Comparison of ENCODE assay signal across 8 cellular contexts in the genomic region with DNA sequence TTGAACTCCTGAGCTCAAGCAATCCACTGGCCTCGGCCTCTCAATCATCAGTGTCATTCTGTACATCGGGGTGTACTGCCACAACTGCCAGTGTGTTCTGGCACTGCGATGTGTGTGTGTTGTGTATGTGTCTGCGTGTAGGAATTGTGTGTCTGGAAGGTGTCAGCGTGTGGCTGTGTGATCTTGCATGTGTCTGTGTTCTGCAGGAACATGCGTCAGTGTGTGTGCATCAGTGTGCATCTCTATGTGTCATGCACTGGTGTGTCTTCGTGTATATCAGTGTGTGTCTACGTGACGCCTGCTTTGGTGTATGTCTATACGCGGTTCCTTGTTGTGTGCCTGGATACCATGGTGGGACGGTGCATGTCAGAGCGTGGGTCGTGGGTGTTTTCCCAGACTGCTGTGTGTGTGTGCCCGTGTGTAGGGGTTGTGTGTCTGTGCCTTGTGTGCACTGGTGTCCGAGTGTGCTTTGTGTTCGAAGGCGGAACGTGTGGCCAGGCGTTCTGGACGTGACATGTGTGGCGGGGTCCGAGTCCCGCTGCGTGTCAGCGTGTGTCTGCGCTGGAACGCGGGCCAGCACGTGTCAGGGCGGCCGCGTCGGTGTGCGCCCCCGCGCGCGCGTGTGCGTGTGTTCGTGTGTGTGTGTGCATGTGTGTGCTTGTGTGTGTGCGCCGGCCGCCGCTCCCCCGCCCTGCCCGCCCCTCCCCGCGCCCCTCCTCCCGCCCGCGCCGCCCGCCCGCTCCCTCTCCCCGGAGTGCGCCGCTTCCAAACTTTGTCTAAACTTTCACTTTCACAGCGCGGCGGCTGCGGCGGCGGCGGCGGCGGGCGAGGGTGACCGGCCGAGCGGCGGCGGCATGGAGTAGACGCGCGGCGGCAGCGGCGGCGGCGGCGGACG. TPM values are rescaled to one million over a fixed set of nuclear protein-coding genes. Genes with fewer than 3 reads are reported as not detected.
DNase-seq lines count a peak whose midpoint lies in the region; ATAC-seq, FAIRE-seq and TF ChIP-seq lines count a peak whose summit lies in the region.

A gene (plus strand): TSS at position 775 of the 895 bp plus-strand sequence. CDS start 363 bp downstream, outside the sequence.

- BruUV-seq in HepG2 (replicated peaks; lab: Mats Ljungman, UMichigan): no TSS peak

- DNase-seq in CD4-positive, alpha-beta T cell: peak; percentile 27 to 70 (median 46)
- peak; percentile 16 for DNase-seq in KG1 (lab: John Stamatoyannopoulos, UW)
- DNase-seq in activated CD4-positive, alpha-beta T cell treated with anti-CD3 and anti-CD28 coated beads, Interleukin-2, amount 10 ng/mL, durations not matched to agents 24 days and 14 days: peak; percentile 92
- DNase-seq in HepG2 (ENCODE audit: low spot score): peak; percentile 24
- peak; percentile 65 for DNase-seq in stimulated activated CD4-positive, alpha-beta T cell treated with anti-CD3 and anti-CD28 coated beads, Interleukin-4, amount 100 ng/mL, for 24 hours

- peaks cover 6% of the 10 kb centered on the region for H3K27me3 Mint-ChIP-seq in CD4-positive, alpha-beta T cell
- H3K27me3 Mint-ChIP-seq in activated CD4-positive, alpha-beta T cell treated with anti-CD3 and anti-CD28 coated beads, Interleukin-2, amount 10 ng/mL, durations not matched to agents 24 days and 14 days: peaks cover 43% of the 10 kb centered on the region
- H3K27me3 Mint-ChIP-seq in dendritic cell treated with granulocyte-macrophage colony-stimulating factor and Interleukin-4, amounts not matched to agents 40 ng/mL and 50 ng/mL, for 4 days: peaks cover 45% of the 10 kb centered on the region

- 36% methylated on average over 32 of the region's 84 CpGs for WGBS in HepG2 (ENCODE audit: low lambda C conversion rate)

- H3K4me3 ChIP-seq in HepG2 (replicated peaks in 1 of 3; ENCODE audit: insufficient read depth in 1 of 3, low read depth in 2 of 3, low read length in 3 of 3): peak within 1 kb of the TSS; percentile 79 to 96 (median 85); a peak in 5 of 6 replicates

- H3K4me3 Mint-ChIP-seq in CD4-positive, alpha-beta T cell: peak within 1 kb of the TSS; percentile 94
- peak within 1 kb of the TSS; percentile 86 for H3K4me3 Mint-ChIP-seq in activated CD4-positive, alpha-beta T cell treated with anti-CD3 and anti-CD28 coated beads, Interleukin-2, amount 10 ng/mL, durations not matched to agents 24 days and 14 days
- peak within 1 kb of the TSS; percentile 82 for H3K4me3 Mint-ChIP-seq in dendritic cell treated with granulocyte-macrophage colony-stimulating factor and Interleukin-4, amounts not matched to agents 40 ng/mL and 50 ng/mL, for 4 days

- H3K36me3 ChIP-seq in HepG2 (replicated peaks in 1 of 2; ENCODE audit: control insufficient read depth in 1 of 2, insufficient read depth in 2 of 2, low read length in 2 of 2): peaks cover 3 to 10% of the 10 kb centered on the region in 2 experiments; a peak in 4 of 5 replicates

- peak within 1 kb of the TSS; percentile 57 for H3K27ac Mint-ChIP-seq in CD4-positive, alpha-beta T cell
- H3K27ac Mint-ChIP-seq in activated CD4-positive, alpha-beta T cell treated with anti-CD3 and anti-CD28 coated beads, Interleukin-2, amount 10 ng/mL, durations not matched to agents 24 days and 14 days: peak within 1 kb of the TSS; percentile 80
- H3K27ac Mint-ChIP-seq in dendritic cell treated with granulocyte-macrophage colony-stimulating factor and Interleukin-4, amounts not matched to agents 40 ng/mL and 50 ng/mL, for 4 days: peak within 1 kb of the TSS; percentile 29

- no peak for FAIRE-seq in HepG2 (lab: Jason Lieb, UNC)

- TF ChIP-seq CTCF in CD4-positive, alpha-beta T cell (IDR thresholded peaks at IDR 0.05): no peak
- peak; percentile 10; the same call in 1 of the 2 replicates for TF ChIP-seq CTCF in HepG2 (CRISPR knock-in tag; IDR thresholded peaks at IDR 0.05)

- no peak for TF ChIP-seq EP300 in HepG2 (IDR thresholded peaks at IDR 0.05; ENCODE audit: low read depth in 2 of 2, low read length in 2 of 2)
- no peak for TF ChIP-seq EP300 in HepG2 (CRISPR knock-in tag; IDR thresholded peaks at IDR 0.05; ENCODE audit: borderline replicate concordance)

- peak within 1 kb of the TSS; percentile 98 for H3K4me2 ChIP-seq in HepG2 (ENCODE audit: low read depth, low read length)

- H3K4me1 Mint-ChIP-seq in CD4-positive, alpha-beta T cell (ENCODE audit: low read depth): peaks cover 10% of the 10 kb centered on the region
- H3K4me1 Mint-ChIP-seq in activated CD4-positive, alpha-beta T cell treated with anti-CD3 and anti-CD28 coated beads, Interleukin-2, amount 10 ng/mL, durations not matched to agents 24 days and 14 days: peaks cover 6% of the 10 kb centered on the region
- H3K4me1 Mint-ChIP-seq in dendritic cell treated with granulocyte-macrophage colony-stimulating factor and Interleukin-4, amounts not matched to agents 40 ng/mL and 50 ng/mL, for 4 days (ENCODE audit: low read depth): peaks cover 12% of the 10 kb centered on the region

- H3K9me3 Mint-ChIP-seq in CD4-positive, alpha-beta T cell: no peaks in the 10 kb centered on the region
- no peaks in the 10 kb centered on the region for H3K9me3 Mint-ChIP-seq in activated CD4-positive, alpha-beta T cell treated with anti-CD3 and anti-CD28 coated beads, Interleukin-2, amount 10 ng/mL, durations not matched to agents 24 days and 14 days
- H3K9me3 Mint-ChIP-seq in dendritic cell treated with granulocyte-macrophage colony-stimulating factor and Interleukin-4, amounts not matched to agents 40 ng/mL and 50 ng/mL, for 4 days: no peaks in the 10 kb centered on the region

- H3K27ac ChIP-seq in CD4-positive, alpha-beta T cell (ENCODE audit: low read depth, low read length): no peak within 1 kb of the TSS
- H3K27ac ChIP-seq in HepG2 (ENCODE audit: extremely low read length, insufficient read depth, low read length): peak within 1 kb of the TSS; percentile 58

- H3K36me3 Mint-ChIP-seq in CD4-positive, alpha-beta T cell (ENCODE audit: low read depth): peaks cover 4% of the 10 kb centered on the region
- H3K36me3 Mint-ChIP-seq in activated CD4-positive, alpha-beta T cell treated with anti-CD3 and anti-CD28 coated beads, Interleukin-2, amount 10 ng/mL, durations not matched to agents 24 days and 14 days (ENCODE audit: low read depth): no peaks in the 10 kb centered on the region
- peaks cover 4% of the 10 kb centered on the region for H3K36me3 Mint-ChIP-seq in dendritic cell treated with granulocyte-macrophage colony-stimulating factor and Interleukin-4, amounts not matched to agents 40 ng/mL and 50 ng/mL, for 4 days (ENCODE audit: low read depth)

- H3K27me3 ChIP-seq in CD4-positive, alpha-beta T cell (ENCODE audit: control insufficient read depth, insufficient read depth, low read length): no peaks in the 10 kb centered on the region
- no peaks in the 10 kb centered on the region for H3K27me3 ChIP-seq in HepG2 (ENCODE audit: control insufficient read depth in 1 of 2, insufficient read depth in 2 of 2, low read length in 2 of 2)

- in situ Hi-C loops in HepG2 (cut with HindIII; ENCODE audit: extremely low pct_ligation_motif_present, low pct_unique_long_range_greater_than_20kb): no loop called here

- no peak for TF ChIP-seq POLR2A in HepG2 (IDR thresholded peaks at IDR 0.05; ENCODE audit: insufficient read depth in 1 of 2, low read depth in 2 of 2, low read length in 2 of 2)

- peaks cover 3% of the 10 kb centered on the region; the same call in 1 of the 2 replicates for H4K20me1 ChIP-seq in HepG2 (ENCODE audit: insufficient read depth, low read length)

- POLR2A ChIA-PET in CD4-positive, alpha-beta T cell (lab: Charles Lee): no interaction called here
- POLR2A ChIA-PET in HepG2 (lab: Yijun Ruan, JAX): no interaction called here

- CTCF ChIA-PET in CD4-positive, alpha-beta T cell (lab: Charles Lee): no interaction called here
- CTCF ChIA-PET in HepG2 (lab: Yijun Ruan, JAX; ENCODE audit: low intra/inter-chr PET ratio, low total read pairs): no interaction called here

- peaks cover 32% of the 10 kb centered on the region for H3K4me1 ChIP-seq in HepG2 (ENCODE audit: insufficient read depth, low read length)

- peak within 1 kb of the TSS; percentile 78 for H3K9ac ChIP-seq in HepG2 (ENCODE audit: insufficient read depth, low read depth, low read length)

- peaks cover 23% of the 10 kb centered on the region for H3K79me2 ChIP-seq in HepG2 (ENCODE audit: insufficient read depth, low read length)

- H3K9me3 ChIP-seq in CD4-positive, alpha-beta T cell (ENCODE audit: control insufficient read depth, low read length): no peaks in the 10 kb centered on the region
- no peaks in the 10 kb centered on the region for H3K9me3 ChIP-seq in HepG2 (ENCODE audit: low read length)

- intact Hi-C loops in CD4-positive, alpha-beta T cell (cut with DNase I, micrococcal nuclease): no loop called here
- intact Hi-C loops in activated CD4-positive, alpha-beta T cell treated with anti-CD3 and anti-CD28 coated beads, Interleukin-2, amount 10 ng/mL, durations not matched to agents 24 days and 14 days (cut with micrococcal nuclease): loop anchor here (2.0 kb wide), 1 partner anchor 18 kb away; no protein-coding TSS in a partner anchor
- intact Hi-C loops in dendritic cell treated with granulocyte-macrophage colony-stimulating factor and Interleukin-4, amounts not matched to agents 40 ng/mL and 50 ng/mL, for 4 days (cut with micrococcal nuclease): no loop called here
- intact Hi-C loops in HepG2 (cut with micrococcal nuclease; ENCODE audit: unreplicated experiment): no loop called here

- H2AFZ ChIP-seq in HepG2 (ENCODE audit: low read length): no peak within 1 kb of the TSS

- TF ChIP-seq RAD21 in HepG2 (CRISPR knock-in tag; IDR thresholded peaks at IDR 0.05): no peak

- peak; percentile 68 for ATAC-seq in CD4-positive, alpha-beta T cell (ENCODE audit: poor library complexity)
- ATAC-seq in HepG2: peak; percentile 12; the same call in 1 of the 3 replicates
- ATAC-seq in GM21737 (IDR thresholded peaks at IDR 0.05; ENCODE audit: unreplicated experiment): no peak
- ATAC-seq in GM18861 (IDR thresholded peaks at IDR 0.05; ENCODE audit: unreplicated experiment): no peak

RNA-seq across cellular contexts. Expression of the gene that starts here (rescaled TPM):
- 1 to 10 TPM; 3.0 to 3.3 TPM for total RNA-seq in CD4-positive, alpha-beta T cell
- 8.3 and 10.4 TPM in 2 replicates for total RNA-seq in activated CD4-positive, alpha-beta T cell treated with anti-CD3 and anti-CD28 coated beads, Interleukin-2, amount 10 ng/mL, durations not matched to agents 24 days and 14 days
- total RNA-seq in HepG2 (2016; rRNA removed; fragmentation: Illumina TruSeq; extraction: Trizol): 5.4 and 5.6 TPM in 2 replicates
- 16.3 and 20.2 TPM in 2 replicates for total RNA-seq in HepG2 (2016; cell fraction: cytosol; rRNA removed; fragmentation: Illumina TruSeq; extraction: Trizol; ENCODE audit: low read depth)
- total RNA-seq in HepG2 (2016; cell fraction: insoluble cytoplasmic fraction; rRNA removed; fragmentation: Illumina TruSeq; extraction: Trizol): 4.6 and 4.7 TPM in 2 replicates
- 6.7 and 9.2 TPM in 2 replicates for total RNA-seq in HepG2 (2016; cell fraction: membrane; rRNA removed; fragmentation: Illumina TruSeq; extraction: Trizol)
- total RNA-seq in HepG2 (2016; cell fraction: nucleus; rRNA removed; fragmentation: Illumina TruSeq; extraction: Trizol): 4.9 and 6.0 TPM in 2 replicates
- 3.0 and 3.4 TPM in 2 replicates for polyA plus RNA-seq in HepG2 (2011; rRNA removed)
- polyA plus RNA-seq in HepG2 (2011; cell fraction: cytosol; rRNA removed): 1.4 and 1.6 TPM in 2 replicates
- 11.0 and 14.0 TPM in 2 replicates for polyA plus RNA-seq in HepG2 (2011; cell fraction: nucleus; rRNA removed)
- 9.0 and 12.2 TPM in 2 replicates for polyA plus RNA-seq in HepG2 (2012)
- 0.70 and 0.93 TPM in 2 replicates for polyA plus RNA-seq in HepG2 (2016; cell fraction: cytosol; fragmentation: Illumina TruSeq; extraction: Trizol; ENCODE audit: low read depth)
- 8.8 and 11.9 TPM in 2 replicates for polyA plus RNA-seq in HepG2 (2016; cell fraction: insoluble cytoplasmic fraction; fragmentation: Illumina TruSeq; extraction: Trizol; ENCODE audit: low read depth)
- 3.1 and 4.9 TPM in 2 replicates for polyA plus RNA-seq in HepG2 (2016; cell fraction: membrane; fragmentation: Illumina TruSeq; extraction: Trizol; ENCODE audit: low read depth)
- 14.6 and 14.7 TPM in 2 replicates for polyA plus RNA-seq in HepG2 (2016; cell fraction: nucleus; fragmentation: Illumina TruSeq; extraction: Trizol; ENCODE audit: insufficient read depth, low read depth)
- polyA minus RNA-seq in HepG2 (2011; rRNA and poly(A)+ RNA removed; ENCODE audit: low replicate concordance): 0.82 and 6.2 TPM in 2 replicates
- polyA minus RNA-seq in HepG2 (2011; cell fraction: cytosol; rRNA and poly(A)+ RNA removed): 5.0 and 6.2 TPM in 2 replicates
- polyA minus RNA-seq in HepG2 (2011; cell fraction: nucleus; rRNA and poly(A)+ RNA removed): 6.8 and 7.7 TPM in 2 replicates

Comparison
In these comparisons a context has a peak if more than half of its experiments do, and no peak if none do; other contexts are left out.
1. ATAC-seq: peak in CD4-positive, alpha-beta T cell (single experiment) and HepG2 (single experiment); none in GM21737 (single experiment) and GM18861 (single experiment).
2. DNase-seq: peak in every context shown above with its lines; median percentile 92 in activated CD4-positive, alpha-beta T cell treated with anti-CD3 and anti-CD28 coated beads, Interleukin-2, amount 10 ng/mL, durations not matched to agents 24 days and 14 days; 65 in stimulated activated CD4-positive, alpha-beta T cell treated with anti-CD3 and anti-CD28 coated beads, Interleukin-4, amount 100 ng/mL, for 24 hours; 46 in CD4-positive, alpha-beta T cell; 24 in HepG2; 16 in KG1.
3. H3K27ac Mint-ChIP-seq: peak in every context shown above with its lines; median percentile 80 in activated CD4-positive, alpha-beta T cell treated with anti-CD3 and anti-CD28 coated beads, Interleukin-2, amount 10 ng/mL, durations not matched to agents 24 days and 14 days; 57 in CD4-positive, alpha-beta T cell; 29 in dendritic cell treated with granulocyte-macrophage colony-stimulating factor and Interleukin-4, amounts not matched to agents 40 ng/mL and 50 ng/mL, for 4 days.
4. Peak in every context shown above with its lines, with median percentiles within 50 percentile points of each other: H3K4me3 Mint-ChIP-seq.